In genomic region chr1:155319536-155319935, GRCh38 we compare ENCODE assay signal across 26 cellular contexts. TPM values are rescaled to one million over a fixed set of nuclear protein-coding genes. Genes with fewer than 3 reads are reported as not detected.
DNase-seq lines count a peak whose midpoint lies in the region; ATAC-seq and TF ChIP-seq lines count a peak whose summit lies in the region.
"Had no signal": no experiment of that assay in that cellular context is flagged by ENCODE, and none has a peak within 500 bp of the region (broad histone marks: within the 10 kb centered on the region; RNA-seq: fewer than 3 reads in every experiment).

No MANE protein-coding gene starts in this region.

- intact Hi-C loops in naive thymus-derived CD4-positive, alpha-beta T cell (cut with micrococcal nuclease): no loop called here

- H3K27me3 Mint-ChIP-seq in activated naive CD4-positive, alpha-beta T cell treated with anti-CD3 and anti-CD28 coated beads, Interleukin-2, amount 50 U/mL, for 24 hours: no peaks in the 10 kb centered on the region
- H3K27me3 Mint-ChIP-seq in activated T-helper 17 cell treated with anti-CD3 and anti-CD28 coated beads, Interleukin-2, amount 50 U/mL, for 72 hours: no peaks in the 10 kb centered on the region
- no peaks in the 10 kb centered on the region for H3K27me3 Mint-ChIP-seq in naive thymus-derived CD4-positive, alpha-beta T cell
- no peaks in the 10 kb centered on the region for H3K27me3 Mint-ChIP-seq in progenitor cell of endocrine pancreas
- H3K27me3 Mint-ChIP-seq: activated naive CD8-positive, alpha-beta T cell treated with anti-CD3 and anti-CD28 coated beads, Interleukin-2, amount 50 U/mL, for 24 hours; CD4-positive, alpha-beta memory T cell had no signal

- no peak overlapping the region for H3K27ac Mint-ChIP-seq in activated naive CD4-positive, alpha-beta T cell treated with anti-CD3 and anti-CD28 coated beads, Interleukin-2, amount 50 U/mL, for 24 hours
- H3K27ac Mint-ChIP-seq in activated naive CD4-positive, alpha-beta T cell treated with anti-CD3 and anti-CD28 coated beads, Interleukin-2, amount 50 U/mL, for 72 hours: peak overlapping the region in 1 of 2 donors; percentile 9
- H3K27ac Mint-ChIP-seq in activated T-helper 17 cell treated with anti-CD3 and anti-CD28 coated beads, Interleukin-2, amount 50 U/mL, for 72 hours: peak overlapping the region; percentile 2
- peak overlapping the region in 2 of 9 donors; percentile 14 to 61 for H3K27ac Mint-ChIP-seq in naive thymus-derived CD4-positive, alpha-beta T cell
- H3K27ac Mint-ChIP-seq in progenitor cell of endocrine pancreas: no peak overlapping the region
- H3K27ac Mint-ChIP-seq: activated naive CD8-positive, alpha-beta T cell treated with anti-CD3 and anti-CD28 coated beads, Interleukin-2, amount 50 U/mL, for 24 hours had no signal

- no peaks in the 10 kb centered on the region for H3K27me3 ChIP-seq in naive thymus-derived CD4-positive, alpha-beta T cell (ENCODE audit: control insufficient read depth in 2 of 2, insufficient read depth in 2 of 2, low read length in 2 of 2)
- H3K27me3 ChIP-seq: cardiac muscle cell, esophagus squamous epithelium, Peyer's patch, testis had no signal

- H3K4me1 ChIP-seq in naive thymus-derived CD4-positive, alpha-beta T cell (ENCODE audit: control insufficient read depth in 2 of 2, insufficient read depth in 2 of 2, low read length in 2 of 2): peaks cover 0 to 12% of the 10 kb centered on the region in 2 donors

- no peak overlapping the region for H3K4me3 ChIP-seq in naive thymus-derived CD4-positive, alpha-beta T cell (ENCODE audit: low read length)
- H3K4me3 ChIP-seq: A549, cardiac muscle cell, smooth muscle cell had no signal

- no peaks in the 10 kb centered on the region for H3K9me3 ChIP-seq in naive thymus-derived CD4-positive, alpha-beta T cell (ENCODE audit: control insufficient read depth in 2 of 3, low read length in 3 of 3)
- H3K9me3 ChIP-seq: A549, esophagus squamous epithelium, Peyer's patch, prostate gland, testis had no signal

- no peak overlapping the region for H3K27ac ChIP-seq in naive thymus-derived CD4-positive, alpha-beta T cell (ENCODE audit: low read depth, low read length)
- H3K27ac ChIP-seq: A549 had no signal

- TF ChIP-seq CTCF in progenitor cell of endocrine pancreas (IDR thresholded peaks at IDR 0.05; ENCODE audit: unreplicated experiment): no peak

- peaks cover 0 to 10% (median 0%) of the 10 kb centered on the region in 3 experiments for H3K36me3 ChIP-seq in naive thymus-derived CD4-positive, alpha-beta T cell (ENCODE audit: control insufficient read depth in 2 of 3, insufficient read depth in 3 of 3, low read length in 3 of 3)
- H3K36me3 ChIP-seq: prostate gland had no signal

- POLR2A ChIA-PET in naive thymus-derived CD4-positive, alpha-beta T cell (lab: Charles Lee): interaction anchor here (0.9 to 1.2 kb wide), 3 partner anchors 13 to 48 kb away, joined by 3 to 4 read pairs (median 3); no protein-coding TSS in a partner anchor

- H3K36me3 Mint-ChIP-seq in activated naive CD4-positive, alpha-beta T cell treated with anti-CD3 and anti-CD28 coated beads, Interleukin-2, amount 50 U/mL, for 24 hours: peaks cover 3% of the 10 kb centered on the region
- H3K36me3 Mint-ChIP-seq in activated naive CD4-positive, alpha-beta T cell treated with anti-CD3 and anti-CD28 coated beads, Interleukin-2, amount 50 U/mL, for 72 hours: peaks cover 0 to 4% of the 10 kb centered on the region in 2 donors
- peaks cover 56% of the 10 kb centered on the region for H3K36me3 Mint-ChIP-seq in activated T-helper 17 cell treated with anti-CD3 and anti-CD28 coated beads, Interleukin-2, amount 50 U/mL, for 72 hours (ENCODE audit: low read depth)
- peaks cover 0 to 14% (median 0%) of the 10 kb centered on the region in 5 donors for H3K36me3 Mint-ChIP-seq in naive thymus-derived CD4-positive, alpha-beta T cell
- H3K36me3 Mint-ChIP-seq in progenitor cell of endocrine pancreas (ENCODE audit: insufficient read depth): peaks cover 8% of the 10 kb centered on the region

- peaks cover 24% of the 10 kb centered on the region for H3K4me1 Mint-ChIP-seq in activated naive CD4-positive, alpha-beta T cell treated with anti-CD3 and anti-CD28 coated beads, Interleukin-2, amount 50 U/mL, for 24 hours
- peaks cover 12% of the 10 kb centered on the region for H3K4me1 Mint-ChIP-seq in activated T-helper 17 cell treated with anti-CD3 and anti-CD28 coated beads, Interleukin-2, amount 50 U/mL, for 72 hours
- H3K4me1 Mint-ChIP-seq in naive thymus-derived CD4-positive, alpha-beta T cell: peaks cover 18 to 39% (median 23%) of the 10 kb centered on the region in 7 donors
- H3K4me1 Mint-ChIP-seq in progenitor cell of endocrine pancreas (ENCODE audit: low read depth): peaks cover 22% of the 10 kb centered on the region

- CTCF ChIA-PET in naive thymus-derived CD4-positive, alpha-beta T cell (lab: Charles Lee): interaction anchor here (9.4 kb wide), 1 partner anchor 70 kb away, joined by 105 read pairs; no protein-coding TSS in a partner anchor

- ATAC-seq in activated naive CD4-positive, alpha-beta T cell treated with anti-CD3 and anti-CD28 coated beads, Interleukin-2, amount 50 U/mL, for 72 hours: no peak
- ATAC-seq in activated T-helper 17 cell treated with anti-CD3 and anti-CD28 coated beads, Interleukin-2, amount 50 U/mL, for 72 hours (replicated peaks): no peak
- no peak for ATAC-seq in naive thymus-derived CD4-positive, alpha-beta T cell
- ATAC-seq in HG02798 (IDR thresholded peaks at IDR 0.05; ENCODE audit: poor library complexity, unreplicated experiment): no peak
- ATAC-seq: A549; activated CD8-positive, alpha-beta T cell treated with anti-CD3 and anti-CD28 coated beads, Interleukin-2, amount 10 ng/mL, durations not matched to agents 7 days and 5 days; activated naive CD8-positive, alpha-beta T cell treated with anti-CD3 and anti-CD28 coated beads, Interleukin-2, amount 50 U/mL, for 24 hours had no signal

- DNase-seq in activated naive CD4-positive, alpha-beta T cell treated with anti-CD3 and anti-CD28 coated beads, Interleukin-2, amount 50 U/mL, for 72 hours (ENCODE audit: low spot score in 2 of 2): no peak
- no peak for DNase-seq in naive thymus-derived CD4-positive, alpha-beta T cell
- DNase-seq in progenitor cell of endocrine pancreas (ENCODE audit: low spot score, unreplicated experiment) (no peak), germinal center (ENCODE audit: low spot score) (no peak)
- DNase-seq in activated CD4-positive, alpha-beta T cell treated with anti-CD3 and anti-CD28 coated beads for 48 hours: no peak
- DNase-seq: activated CD8-positive, alpha-beta T cell treated with anti-CD3 and anti-CD28 coated beads, Interleukin-2, amount 10 ng/mL, durations not matched to agents 7 days and 5 days; activated naive CD8-positive, alpha-beta T cell treated with anti-CD3 and anti-CD28 coated beads, Interleukin-2, amount 50 U/mL, for 24 hours; activated T-cell treated with anti-CD3 and anti-CD28 coated beads, Interleukin-2, amount 50 U/mL, for 48 hours; CD4-positive, alpha-beta memory T cell; DND-41; effector CD4-positive, alpha-beta T cell; esophagus squamous epithelium; GOT3; head of caudate nucleus; NCI-H1417 treated with DMSO at 0.1 percent for 48 hours; NCI-H2171 treated with DMSO at 0.1 percent for 48 hours; Peyer's patch; stimulated activated CD8-positive, alpha-beta memory T cell treated with anti-CD3 and anti-CD28 coated beads, Interleukin-4, amount 100 ng/mL, for 48 hours; testis had no signal

- H3K4me3 Mint-ChIP-seq in activated naive CD4-positive, alpha-beta T cell treated with anti-CD3 and anti-CD28 coated beads, Interleukin-2, amount 50 U/mL, for 24 hours: peak overlapping the region; percentile 38
- peak overlapping the region; percentile 75 for H3K4me3 Mint-ChIP-seq in activated T-helper 17 cell treated with anti-CD3 and anti-CD28 coated beads, Interleukin-2, amount 50 U/mL, for 72 hours
- H3K4me3 Mint-ChIP-seq in naive thymus-derived CD4-positive, alpha-beta T cell: peak overlapping the region in 6 of 10 donors; percentile 25 to 86 (median 78)
- no peak overlapping the region for H3K4me3 Mint-ChIP-seq in progenitor cell of endocrine pancreas (ENCODE audit: low read depth)
- H3K4me3 Mint-ChIP-seq: activated CD8-positive, alpha-beta T cell treated with anti-CD3 and anti-CD28 coated beads, Interleukin-2, amount 10 ng/mL, durations not matched to agents 7 days and 5 days had no signal

- no peaks in the 10 kb centered on the region for H3K9me3 Mint-ChIP-seq in activated naive CD4-positive, alpha-beta T cell treated with anti-CD3 and anti-CD28 coated beads, Interleukin-2, amount 50 U/mL, for 24 hours
- no peaks in the 10 kb centered on the region for H3K9me3 Mint-ChIP-seq in activated naive CD4-positive, alpha-beta T cell treated with anti-CD3 and anti-CD28 coated beads, Interleukin-2, amount 50 U/mL, for 72 hours
- no peaks in the 10 kb centered on the region for H3K9me3 Mint-ChIP-seq in activated T-helper 17 cell treated with anti-CD3 and anti-CD28 coated beads, Interleukin-2, amount 50 U/mL, for 72 hours
- H3K9me3 Mint-ChIP-seq in naive thymus-derived CD4-positive, alpha-beta T cell: no peaks in the 10 kb centered on the region
- no peaks in the 10 kb centered on the region for H3K9me3 Mint-ChIP-seq in progenitor cell of endocrine pancreas (ENCODE audit: low read depth)
- H3K9me3 Mint-ChIP-seq: activated naive CD8-positive, alpha-beta T cell treated with anti-CD3 and anti-CD28 coated beads, Interleukin-2, amount 50 U/mL, for 24 hours; CD4-positive, alpha-beta memory T cell had no signal

RNA-seq across cellular contexts. Expression of gene RUSC1, which starts 1.2 kb away (rescaled TPM):
- total RNA-seq in activated naive CD4-positive, alpha-beta T cell treated with anti-CD3 and anti-CD28 coated beads, Interleukin-2, amount 50 U/mL, for 72 hours: 10 to 100 TPM; 23.1 to 28.7 TPM
- 10 to 100 TPM; 22.3 to 30.0 TPM for total RNA-seq in activated T-helper 17 cell treated with anti-CD3 and anti-CD28 coated beads, Interleukin-2, amount 50 U/mL, for 72 hours
- total RNA-seq in naive thymus-derived CD4-positive, alpha-beta T cell: 10 to 100 TPM; 14.9 to 26.8 (median 15.7) TPM
- polyA plus RNA-seq in naive thymus-derived CD4-positive, alpha-beta T cell: 1 to 10 TPM; 6.8 to 7.7 TPM
- 37.3 and 37.4 TPM in 2 replicates for total RNA-seq in progenitor cell of endocrine pancreas

RNA-seq across cellular contexts. Expression of gene FDPS, which starts 10.9 kb away (rescaled TPM):
- 100 to 1,000 TPM; 349 to 372 TPM for total RNA-seq in activated naive CD4-positive, alpha-beta T cell treated with anti-CD3 and anti-CD28 coated beads, Interleukin-2, amount 50 U/mL, for 72 hours
- 100 to 1,000 TPM; 319 to 371 TPM for total RNA-seq in activated T-helper 17 cell treated with anti-CD3 and anti-CD28 coated beads, Interleukin-2, amount 50 U/mL, for 72 hours
- total RNA-seq in naive thymus-derived CD4-positive, alpha-beta T cell: 100 to 1,000 TPM in 1 of 5 experiments, 10 to 100 TPM in 4; 58.5 to 193 (median 79.0) TPM
- polyA plus RNA-seq in naive thymus-derived CD4-positive, alpha-beta T cell: 100 to 1,000 TPM in 1 of 2 donors, 10 to 100 TPM in 1; 99.3 to 102 TPM
- 232 and 261 TPM in 2 replicates for total RNA-seq in progenitor cell of endocrine pancreas

RNA-seq across cellular contexts. Expression of gene PKLR, which starts 18.3 kb away (rescaled TPM):
- total RNA-seq in activated naive CD4-positive, alpha-beta T cell treated with anti-CD3 and anti-CD28 coated beads, Interleukin-2, amount 50 U/mL, for 72 hours: under 1 TPM in 1 of 2 donors, not detected in 1; 0.14 TPM
- total RNA-seq in activated T-helper 17 cell treated with anti-CD3 and anti-CD28 coated beads, Interleukin-2, amount 50 U/mL, for 72 hours: not detected
- total RNA-seq in naive thymus-derived CD4-positive, alpha-beta T cell: not detected
- polyA plus RNA-seq in naive thymus-derived CD4-positive, alpha-beta T cell: under 1 TPM in 1 of 2 donors, not detected in 1; 0.06 TPM
- total RNA-seq in progenitor cell of endocrine pancreas: 0.16 and 0.57 TPM in 2 replicates
- total RNA-seq: activated CD8-positive, alpha-beta T cell treated with anti-CD3 and anti-CD28 coated beads, Interleukin-2, amount 10 ng/mL, durations not matched to agents 7 days and 5 days; CD4-positive, alpha-beta memory T cell; prostate gland; smooth muscle cell had no signal
- polyA plus RNA-seq: cardiac muscle cell; CD4-positive, alpha-beta memory T cell; smooth muscle cell had no signal

RNA-seq across cellular contexts. Expression of gene HCN3, which starts 42.3 kb away (rescaled TPM):
- 1 to 10 TPM; 3.9 to 4.8 TPM for total RNA-seq in activated naive CD4-positive, alpha-beta T cell treated with anti-CD3 and anti-CD28 coated beads, Interleukin-2, amount 50 U/mL, for 72 hours
- 1 to 10 TPM; 4.1 to 6.0 TPM for total RNA-seq in activated T-helper 17 cell treated with anti-CD3 and anti-CD28 coated beads, Interleukin-2, amount 50 U/mL, for 72 hours
- total RNA-seq in naive thymus-derived CD4-positive, alpha-beta T cell: 1 to 10 TPM; 1.6 to 3.3 (median 2.8) TPM
- under 1 TPM in 1 of 2 donors, not detected in 1; 0.07 TPM for polyA plus RNA-seq in naive thymus-derived CD4-positive, alpha-beta T cell
- total RNA-seq in progenitor cell of endocrine pancreas: 13.6 and 15.6 TPM in 2 replicates

RNA-seq across cellular contexts. Expression of gene CLK2, which starts 46.2 kb away (rescaled TPM):
- 100 to 1,000 TPM in 1 of 2 donors, 10 to 100 TPM in 1; 90.7 to 106 TPM for total RNA-seq in activated naive CD4-positive, alpha-beta T cell treated with anti-CD3 and anti-CD28 coated beads, Interleukin-2, amount 50 U/mL, for 72 hours
- 100 to 1,000 TPM in 1 of 2 donors, 10 to 100 TPM in 1; 87.7 to 131 TPM for total RNA-seq in activated T-helper 17 cell treated with anti-CD3 and anti-CD28 coated beads, Interleukin-2, amount 50 U/mL, for 72 hours
- 100 to 1,000 TPM in 2 of 5 experiments, 10 to 100 TPM in 3; 72.2 to 137 (median 94.7) TPM for total RNA-seq in naive thymus-derived CD4-positive, alpha-beta T cell
- 10 to 100 TPM; 16.7 to 31.0 TPM for polyA plus RNA-seq in naive thymus-derived CD4-positive, alpha-beta T cell
- total RNA-seq in progenitor cell of endocrine pancreas: 102 and 106 TPM in 2 replicates
